2 cellular contexts compared by ENCODE assay signal in the genomic region with DNA sequence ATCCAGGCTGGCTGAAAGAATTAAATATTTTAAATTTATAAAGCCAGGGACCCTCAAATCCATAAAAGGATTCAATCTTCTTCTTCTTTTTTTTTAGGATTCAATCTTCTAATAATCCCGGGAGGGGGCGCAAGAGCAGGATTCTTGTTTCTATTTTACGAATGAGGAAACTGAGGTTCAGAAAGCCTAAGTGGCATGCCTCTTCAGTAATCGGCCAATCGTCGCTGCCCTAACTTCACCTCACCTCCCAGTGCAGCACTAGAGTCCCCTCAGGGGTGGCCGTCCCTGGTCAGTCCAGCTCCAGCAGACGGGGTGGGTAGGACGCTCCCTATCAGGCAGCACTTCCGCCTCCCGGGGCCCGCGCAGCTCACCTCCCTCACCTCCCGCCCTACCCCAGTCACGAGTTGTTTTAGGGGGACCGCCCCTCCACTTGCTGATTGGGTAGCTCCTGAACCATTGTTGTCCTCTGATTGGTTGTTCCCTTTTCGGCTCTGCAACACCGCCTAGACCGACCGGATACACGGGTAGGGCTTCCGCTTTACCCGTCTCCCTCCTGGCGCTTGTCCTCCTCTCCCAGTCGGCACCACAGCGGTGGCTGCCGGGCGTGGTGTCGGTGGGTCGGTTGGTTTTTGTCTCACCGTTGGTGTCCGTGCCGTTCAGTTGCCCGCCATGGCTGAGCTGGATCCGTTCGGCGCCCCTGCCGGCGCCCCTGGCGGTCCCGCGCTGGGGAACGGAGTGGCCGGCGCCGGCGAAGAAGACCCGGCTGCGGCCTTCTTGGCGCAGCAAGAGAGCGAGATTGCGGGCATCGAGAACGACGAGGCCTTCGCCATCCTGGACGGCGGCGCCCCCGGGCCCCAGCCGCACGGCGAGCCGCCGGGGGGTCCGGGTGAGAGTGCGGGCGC.
A peak's percentile ranks its signal among the peaks of the same experiment; 100 is the strongest.
TF ChIP-seq lines count a peak whose summit lies in the region.

A gene with protein sequence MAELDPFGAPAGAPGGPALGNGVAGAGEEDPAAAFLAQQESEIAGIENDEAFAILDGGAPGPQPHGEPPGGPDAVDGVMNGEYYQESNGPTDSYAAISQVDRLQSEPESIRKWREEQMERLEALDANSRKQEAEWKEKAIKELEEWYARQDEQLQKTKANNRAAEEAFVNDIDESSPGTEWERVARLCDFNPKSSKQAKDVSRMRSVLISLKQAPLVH (plus strand): TSS at position 534 of the 902 bp plus-strand sequence. CDS start 136 bp downstream, at position 670.

TF ChIP-seq in HCT116, 20 proteins besides CTCF, POLR2A, EP300 and RAD21:
- TF ChIP-seq, protein P1, sequence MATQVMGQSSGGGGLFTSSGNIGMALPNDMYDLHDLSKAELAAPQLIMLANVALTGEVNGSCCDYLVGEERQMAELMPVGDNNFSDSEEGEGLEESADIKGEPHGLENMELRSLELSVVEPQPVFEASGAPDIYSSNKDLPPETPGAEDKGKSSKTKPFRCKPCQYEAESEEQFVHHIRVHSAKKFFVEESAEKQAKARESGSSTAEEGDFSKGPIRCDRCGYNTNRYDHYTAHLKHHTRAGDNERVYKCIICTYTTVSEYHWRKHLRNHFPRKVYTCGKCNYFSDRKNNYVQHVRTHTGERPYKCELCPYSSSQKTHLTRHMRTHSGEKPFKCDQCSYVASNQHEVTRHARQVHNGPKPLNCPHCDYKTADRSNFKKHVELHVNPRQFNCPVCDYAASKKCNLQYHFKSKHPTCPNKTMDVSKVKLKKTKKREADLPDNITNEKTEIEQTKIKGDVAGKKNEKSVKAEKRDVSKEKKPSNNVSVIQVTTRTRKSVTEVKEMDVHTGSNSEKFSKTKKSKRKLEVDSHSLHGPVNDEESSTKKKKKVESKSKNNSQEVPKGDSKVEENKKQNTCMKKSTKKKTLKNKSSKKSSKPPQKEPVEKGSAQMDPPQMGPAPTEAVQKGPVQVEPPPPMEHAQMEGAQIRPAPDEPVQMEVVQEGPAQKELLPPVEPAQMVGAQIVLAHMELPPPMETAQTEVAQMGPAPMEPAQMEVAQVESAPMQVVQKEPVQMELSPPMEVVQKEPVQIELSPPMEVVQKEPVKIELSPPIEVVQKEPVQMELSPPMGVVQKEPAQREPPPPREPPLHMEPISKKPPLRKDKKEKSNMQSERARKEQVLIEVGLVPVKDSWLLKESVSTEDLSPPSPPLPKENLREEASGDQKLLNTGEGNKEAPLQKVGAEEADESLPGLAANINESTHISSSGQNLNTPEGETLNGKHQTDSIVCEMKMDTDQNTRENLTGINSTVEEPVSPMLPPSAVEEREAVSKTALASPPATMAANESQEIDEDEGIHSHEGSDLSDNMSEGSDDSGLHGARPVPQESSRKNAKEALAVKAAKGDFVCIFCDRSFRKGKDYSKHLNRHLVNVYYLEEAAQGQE (IDR thresholded peaks at IDR 0.05; ENCODE audit: low read depth), result no peak
- peak; percentile 93 for TF ChIP-seq POLR2AphosphoS5 (IDR thresholded peaks at IDR 0.05; ENCODE audit: low read depth, low read length)
- no peak for TF ChIP-seq EZH2 (IDR thresholded peaks at IDR 0.05)
- no peak for TF ChIP-seq EGR1 (IDR thresholded peaks at IDR 0.05; ENCODE audit: low read depth)
- peak; percentile 89 for TF ChIP-seq SRF (IDR thresholded peaks at IDR 0.05; ENCODE audit: low read depth)
- no peak for TF ChIP-seq TCF7L2 (IDR thresholded peaks at IDR 0.05; ENCODE audit: borderline replicate concordance, extremely low read depth, insufficient read depth, insufficient read length)
- TF ChIP-seq, protein P2, sequence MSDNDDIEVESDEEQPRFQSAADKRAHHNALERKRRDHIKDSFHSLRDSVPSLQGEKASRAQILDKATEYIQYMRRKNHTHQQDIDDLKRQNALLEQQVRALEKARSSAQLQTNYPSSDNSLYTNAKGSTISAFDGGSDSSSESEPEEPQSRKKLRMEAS (IDR thresholded peaks at IDR 0.05), result peak; percentile 65
- no peak for TF ChIP-seq CEBPB (IDR thresholded peaks at IDR 0.05; ENCODE audit: low read depth)
- TF ChIP-seq CBX3 (IDR thresholded peaks at IDR 0.05; ENCODE audit: low read depth), result peak; percentile 47; the same call in 1 of the 2 replicates
- TF ChIP-seq ZNF274 (IDR thresholded peaks at IDR 0.05; ENCODE audit: low read depth, low read length), result no peak
- no peak for TF ChIP-seq FOSL1 (IDR thresholded peaks at IDR 0.05; ENCODE audit: low read depth)
- peak; percentile 84 for TF ChIP-seq ELF1 (IDR thresholded peaks at IDR 0.05; ENCODE audit: borderline replicate concordance, low read depth)
- TF ChIP-seq YY1 (IDR thresholded peaks at IDR 0.05; ENCODE audit: extremely low read depth, insufficient replicate concordance, low read depth, low read length), result no peak
- TF ChIP-seq EZH2phosphoT487 (IDR thresholded peaks at IDR 0.05; ENCODE audit: borderline replicate concordance), result no peak
- TF ChIP-seq, protein P3, sequence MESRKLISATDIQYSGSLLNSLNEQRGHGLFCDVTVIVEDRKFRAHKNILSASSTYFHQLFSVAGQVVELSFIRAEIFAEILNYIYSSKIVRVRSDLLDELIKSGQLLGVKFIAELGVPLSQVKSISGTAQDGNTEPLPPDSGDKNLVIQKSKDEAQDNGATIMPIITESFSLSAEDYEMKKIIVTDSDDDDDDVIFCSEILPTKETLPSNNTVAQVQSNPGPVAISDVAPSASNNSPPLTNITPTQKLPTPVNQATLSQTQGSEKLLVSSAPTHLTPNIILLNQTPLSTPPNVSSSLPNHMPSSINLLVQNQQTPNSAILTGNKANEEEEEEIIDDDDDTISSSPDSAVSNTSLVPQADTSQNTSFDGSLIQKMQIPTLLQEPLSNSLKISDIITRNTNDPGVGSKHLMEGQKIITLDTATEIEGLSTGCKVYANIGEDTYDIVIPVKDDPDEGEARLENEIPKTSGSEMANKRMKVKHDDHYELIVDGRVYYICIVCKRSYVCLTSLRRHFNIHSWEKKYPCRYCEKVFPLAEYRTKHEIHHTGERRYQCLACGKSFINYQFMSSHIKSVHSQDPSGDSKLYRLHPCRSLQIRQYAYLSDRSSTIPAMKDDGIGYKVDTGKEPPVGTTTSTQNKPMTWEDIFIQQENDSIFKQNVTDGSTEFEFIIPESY (IDR thresholded peaks at IDR 0.05; ENCODE audit: extremely low read depth, insufficient replicate concordance, low read length), result peak; percentile 7
- TF ChIP-seq, protein P4, sequence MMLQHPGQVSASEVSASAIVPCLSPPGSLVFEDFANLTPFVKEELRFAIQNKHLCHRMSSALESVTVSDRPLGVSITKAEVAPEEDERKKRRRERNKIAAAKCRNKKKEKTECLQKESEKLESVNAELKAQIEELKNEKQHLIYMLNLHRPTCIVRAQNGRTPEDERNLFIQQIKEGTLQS (IDR thresholded peaks at IDR 0.05), result no peak
- TF ChIP-seq JUND (IDR thresholded peaks at IDR 0.05), result no peak
- peak; percentile 84 for TF ChIP-seq ZFX (IDR thresholded peaks at IDR 0.05)
- TF ChIP-seq SIN3A (IDR thresholded peaks at IDR 0.05; ENCODE audit: low read depth), result peak; percentile 94
- peak; percentile 90 for TF ChIP-seq SP1 (IDR thresholded peaks at IDR 0.05; ENCODE audit: low read depth)

TF ChIP-seq in neural cell, 6 proteins besides CTCF, POLR2A, EP300 and RAD21 (continued from another document):
- TF ChIP-seq EZH2 (IDR thresholded peaks at IDR 0.05; ENCODE audit: borderline replicate concordance, insufficient read depth, low read length, poor library complexity, severe bottlenecking) (no peak), MXI1 (conservative IDR thresholded peaks at IDR 0.05; ENCODE audit: poor library complexity, severe bottlenecking) (peak; percentile 89), POLR2AphosphoS5 (IDR thresholded peaks at IDR 0.05) (peak; percentile 95), TAF1 (IDR thresholded peaks at IDR 0.05; ENCODE audit: low read depth) (peak; percentile 88)
TF ChIP-seq in neural cell: peak in this region for 5.
